In genomic region chrX:110442631-110443030, GRCh38 we compare ENCODE assay signal across 8 cellular contexts.
DNase-seq lines count a peak whose midpoint lies in the region; ATAC-seq, FAIRE-seq and TF ChIP-seq lines count a peak whose summit lies in the region.

No MANE protein-coding gene starts in this region.

- H3K27ac ChIP-seq in SK-N-SH (ENCODE audit: low read depth in 2 of 2, low read length in 1 of 2) (no peak overlapping the region), psoas muscle (no peak overlapping the region)

- H3K4me3 ChIP-seq in SK-N-SH (ENCODE audit: low read depth in 2 of 2, low read length in 1 of 2) (peak overlapping the region in 1 of 2 experiments; percentile 15; a peak in 1 of 4 replicates), psoas muscle (no peak overlapping the region), lower leg skin (ENCODE audit: low read depth, poor library complexity, severe bottlenecking) (no peak overlapping the region)

- POLR2A ChIA-PET in SK-N-SH (lab: Yijun Ruan, JAX): no interaction called here

- peaks cover 52% of the 10 kb centered on the region for H3K27me3 ChIP-seq in SK-N-SH (ENCODE audit: insufficient read depth)
- H3K27me3 ChIP-seq in psoas muscle (ENCODE audit: insufficient read depth in 3 of 3, low read length in 2 of 3): peaks cover 0 to 41% (median 0%) of the 10 kb centered on the region in 3 donors

- CTCF ChIA-PET in SK-N-SH (lab: Yijun Ruan, JAX): interaction anchor here (1.0 to 2.3 kb wide), 6 partner anchors 11 to 287 kb away, joined by 3 to 8 read pairs (median 4); no protein-coding TSS in a partner anchor

- no peak overlapping the region for H3K4me2 ChIP-seq in SK-N-SH

- no peaks in the 10 kb centered on the region for H3K4me1 ChIP-seq in SK-N-SH (ENCODE audit: control insufficient read depth in 1 of 2, insufficient read depth in 2 of 2, low read depth in 1 of 2, low read length in 1 of 2)
- no peaks in the 10 kb centered on the region for H3K4me1 ChIP-seq in psoas muscle

- H3K79me2 ChIP-seq in SK-N-SH (ENCODE audit: insufficient read depth): no peaks in the 10 kb centered on the region

- no peaks in the 10 kb centered on the region for H3K36me3 ChIP-seq in SK-N-SH (replicated peaks in 1 of 2; ENCODE audit: control insufficient read depth in 1 of 2, insufficient read depth in 2 of 2, low read length in 1 of 2)
- H3K36me3 ChIP-seq in psoas muscle (ENCODE audit: insufficient read depth in 1 of 2, low read depth in 1 of 2): no peaks in the 10 kb centered on the region

- DNase-seq in ELR (ENCODE audit: low read depth): peak; percentile 71
- DNase-seq in SK-N-SH: peak; percentile 61
- DNase-seq in left kidney (ENCODE audit: low read depth, low spot score): peak; percentile 56
- no peak for DNase-seq in psoas muscle
- no peak for DNase-seq in frontal cortex (ENCODE audit: low spot score in 2 of 2)
- no peak for DNase-seq in lower leg skin (ENCODE audit: low spot score in 2 of 2)

- no peaks in the 10 kb centered on the region for H3K9me2 ChIP-seq in SK-N-SH

- no peak for TF ChIP-seq POLR2A in lower leg skin (IDR thresholded peaks at IDR 0.05)

- no peak overlapping the region for H2AFZ ChIP-seq in SK-N-SH (ENCODE audit: low read depth)

- no peak for FAIRE-seq in frontal cortex (lab: Jason Lieb, UNC)

- peak; percentile 30 for TF ChIP-seq RAD21 in SK-N-SH (IDR thresholded peaks at IDR 0.05; ENCODE audit: low read length)

- intact Hi-C loops in psoas muscle (cut with DNase I): no loop called here
- intact Hi-C loops in lower leg skin (cut with DNase I; ENCODE audit: low total_unique reads): no loop called here

- H3K9me3 ChIP-seq in SK-N-SH (no peaks in the 10 kb centered on the region), psoas muscle (no peaks in the 10 kb centered on the region)

- TF ChIP-seq CTCF in SK-N-SH (IDR thresholded peaks at IDR 0.05) (peak; percentile 51), psoas muscle (IDR thresholded peaks at IDR 0.05) (no peak), lower leg skin (IDR thresholded peaks at IDR 0.05) (no peak)

- H4K20me1 ChIP-seq in SK-N-SH (ENCODE audit: insufficient read depth): no peaks in the 10 kb centered on the region

- H3F3A ChIP-seq in SK-N-SH (replicated peaks; ENCODE audit: insufficient read depth): no peaks in the 10 kb centered on the region

- no peak overlapping the region for H3K9ac ChIP-seq in SK-N-SH

- TF ChIP-seq EP300 in SK-N-SH (IDR thresholded peaks at IDR 0.05; ENCODE audit: borderline replicate concordance in 1 of 2, low read depth in 1 of 2, low read length in 1 of 2): no peak

- WGBS in SK-N-SH (ENCODE audit: low lambda C conversion rate): no CpG with 5 or more reads among the region's 1 CpG
- WGBS in psoas muscle, 3 donors: 24 to 54% (median 27%) methylated on average over 1 of the region's 1 CpG
- 0% methylated on average over 1 of the region's 1 CpG; no CpG with 5 or more reads in 1 of the 2 donors for WGBS in lower leg skin, 2 donors

- peak; percentile 78 for ATAC-seq in GM19467 (IDR thresholded peaks at IDR 0.05; ENCODE audit: unreplicated experiment)
- peak; percentile 80 for ATAC-seq in HG03520 (IDR thresholded peaks at IDR 0.05; ENCODE audit: unreplicated experiment)
- no peak for ATAC-seq in psoas muscle

TF ChIP-seq in SK-N-SH, 30 proteins besides CTCF, POLR2A, EP300 and RAD21:
- TF ChIP-seq FOXJ3 (CRISPR knock-in tag; IDR thresholded peaks at IDR 0.05) (no peak), MAX (IDR thresholded peaks at IDR 0.05; ENCODE audit: low read depth) (no peak), FOSL2 (IDR thresholded peaks at IDR 0.05; ENCODE audit: borderline replicate concordance, low read depth) (no peak), USF2 (IDR thresholded peaks at IDR 0.05; ENCODE audit: borderline replicate concordance, low read depth, low read length) (peak; percentile 28; the same call in 1 of the 2 replicates), RCOR1 (IDR thresholded peaks at IDR 0.05; ENCODE audit: low read length) (no peak), NFIC (IDR thresholded peaks at IDR 0.05; ENCODE audit: borderline replicate concordance) (no peak), TCF12 (IDR thresholded peaks at IDR 0.05) (no peak), MXI1 (IDR thresholded peaks at IDR 0.05; ENCODE audit: low read depth, low read length) (no peak), ELF1 (IDR thresholded peaks at IDR 0.05) (no peak), TEAD4 (IDR thresholded peaks at IDR 0.05; ENCODE audit: borderline replicate concordance, insufficient read depth) (no peak), PBX3 (IDR thresholded peaks at IDR 0.05) (no peak), GABPA (IDR thresholded peaks at IDR 0.05; ENCODE audit: low read depth) (no peak), SIN3A (IDR thresholded peaks at IDR 0.05; ENCODE audit: borderline replicate concordance, low read depth, low read length) (no peak), SMC3 (IDR thresholded peaks at IDR 0.05; ENCODE audit: low read depth, low read length) (0 out of 2 replicates have a peak, but pooled peaks have one; percentile 6), RFX5 (IDR thresholded peaks at IDR 0.05; ENCODE audit: low read length) (no peak), NRF1 (IDR thresholded peaks at IDR 0.05; ENCODE audit: low read depth, low read length) (no peak)
- TF ChIP-seq, protein P1, sequence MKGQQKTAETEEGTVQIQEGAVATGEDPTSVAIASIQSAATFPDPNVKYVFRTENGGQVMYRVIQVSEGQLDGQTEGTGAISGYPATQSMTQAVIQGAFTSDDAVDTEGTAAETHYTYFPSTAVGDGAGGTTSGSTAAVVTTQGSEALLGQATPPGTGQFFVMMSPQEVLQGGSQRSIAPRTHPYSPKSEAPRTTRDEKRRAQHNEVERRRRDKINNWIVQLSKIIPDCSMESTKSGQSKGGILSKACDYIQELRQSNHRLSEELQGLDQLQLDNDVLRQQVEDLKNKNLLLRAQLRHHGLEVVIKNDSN (IDR thresholded peaks at IDR 0.05; ENCODE audit: borderline replicate concordance, low read depth): peak; percentile 90
- TF ChIP-seq, protein P2, sequence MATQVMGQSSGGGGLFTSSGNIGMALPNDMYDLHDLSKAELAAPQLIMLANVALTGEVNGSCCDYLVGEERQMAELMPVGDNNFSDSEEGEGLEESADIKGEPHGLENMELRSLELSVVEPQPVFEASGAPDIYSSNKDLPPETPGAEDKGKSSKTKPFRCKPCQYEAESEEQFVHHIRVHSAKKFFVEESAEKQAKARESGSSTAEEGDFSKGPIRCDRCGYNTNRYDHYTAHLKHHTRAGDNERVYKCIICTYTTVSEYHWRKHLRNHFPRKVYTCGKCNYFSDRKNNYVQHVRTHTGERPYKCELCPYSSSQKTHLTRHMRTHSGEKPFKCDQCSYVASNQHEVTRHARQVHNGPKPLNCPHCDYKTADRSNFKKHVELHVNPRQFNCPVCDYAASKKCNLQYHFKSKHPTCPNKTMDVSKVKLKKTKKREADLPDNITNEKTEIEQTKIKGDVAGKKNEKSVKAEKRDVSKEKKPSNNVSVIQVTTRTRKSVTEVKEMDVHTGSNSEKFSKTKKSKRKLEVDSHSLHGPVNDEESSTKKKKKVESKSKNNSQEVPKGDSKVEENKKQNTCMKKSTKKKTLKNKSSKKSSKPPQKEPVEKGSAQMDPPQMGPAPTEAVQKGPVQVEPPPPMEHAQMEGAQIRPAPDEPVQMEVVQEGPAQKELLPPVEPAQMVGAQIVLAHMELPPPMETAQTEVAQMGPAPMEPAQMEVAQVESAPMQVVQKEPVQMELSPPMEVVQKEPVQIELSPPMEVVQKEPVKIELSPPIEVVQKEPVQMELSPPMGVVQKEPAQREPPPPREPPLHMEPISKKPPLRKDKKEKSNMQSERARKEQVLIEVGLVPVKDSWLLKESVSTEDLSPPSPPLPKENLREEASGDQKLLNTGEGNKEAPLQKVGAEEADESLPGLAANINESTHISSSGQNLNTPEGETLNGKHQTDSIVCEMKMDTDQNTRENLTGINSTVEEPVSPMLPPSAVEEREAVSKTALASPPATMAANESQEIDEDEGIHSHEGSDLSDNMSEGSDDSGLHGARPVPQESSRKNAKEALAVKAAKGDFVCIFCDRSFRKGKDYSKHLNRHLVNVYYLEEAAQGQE (IDR thresholded peaks at IDR 0.05; ENCODE audit: low read depth, low read length): no peak

Comparison
In these comparisons a context has a peak if more than half of its experiments do, and no peak if none do; other contexts are left out.
1. DNase-seq: peak in ELR (single experiment), SK-N-SH (single experiment) and left kidney (single experiment); none in psoas muscle (0 of 2), frontal cortex (0 of 2) and lower leg skin (0 of 2).
2. ATAC-seq: peak in GM19467 (single experiment) and HG03520 (single experiment); none in psoas muscle (0 of 4).